In genomic region chr19:48470281-48470680, GRCh38 we compare ENCODE assay signal across 9 cellular contexts. TPM values are rescaled to one million over a fixed set of nuclear protein-coding genes. Genes with fewer than 3 reads are reported as not detected.
DNase-seq lines count a peak whose midpoint lies in the region; ATAC-seq, FAIRE-seq and TF ChIP-seq lines count a peak whose summit lies in the region.
"Had no signal": no experiment of that assay in that cellular context is flagged by ENCODE, and none has a peak within 500 bp of the region (broad histone marks: within the 10 kb centered on the region; RNA-seq: fewer than 3 reads in every experiment).

No MANE protein-coding gene starts in this region.

- H3K36me3 ChIP-seq in HAP-1 (replicated peaks) (peaks cover 53% of the 10 kb centered on the region), hepatocyte (replicated peaks; ENCODE audit: insufficient read depth, low read depth) (no peaks in the 10 kb centered on the region), small intestine (ENCODE audit: control insufficient read depth in 2 of 2, insufficient read depth in 2 of 2, low read length in 2 of 2) (peaks cover 8 to 25% of the 10 kb centered on the region in 2 donors)

- H3K9me3 ChIP-seq in HAP-1 = no peaks in the 10 kb centered on the region
- no peaks in the 10 kb centered on the region for H3K9me3 ChIP-seq in hepatocyte (ENCODE audit: low read depth)
- H3K9me3 ChIP-seq in small intestine (ENCODE audit: control insufficient read depth, low read depth) = no peaks in the 10 kb centered on the region

- intact Hi-C loops in activated CD4-positive, alpha-beta memory T cell treated with anti-CD3 and anti-CD28 coated beads for 36 hours (cut with micrococcal nuclease) = no loop called here

- H3K4me2 ChIP-seq in hepatocyte = peak overlapping the region; percentile 95

- no peak for FAIRE-seq in small intestine (lab: Jason Lieb, UNC)

- H3K79me2 ChIP-seq in hepatocyte = peaks cover 24% of the 10 kb centered on the region

- no peak overlapping the region for H2AFZ ChIP-seq in hepatocyte

- ATAC-seq in HG03432 (IDR thresholded peaks at IDR 0.05; ENCODE audit: unreplicated experiment) = no peak

- H3K4me1 ChIP-seq in HAP-1 = peaks cover 3% of the 10 kb centered on the region
- peaks cover 11% of the 10 kb centered on the region for H3K4me1 ChIP-seq in hepatocyte (ENCODE audit: insufficient read depth)
- peaks cover 4 to 8% of the 10 kb centered on the region in 2 donors for H3K4me1 ChIP-seq in small intestine (ENCODE audit: control insufficient read depth in 2 of 2, insufficient read depth in 1 of 2, low read depth in 1 of 2, low read length in 1 of 2)

- POLR2A ChIA-PET in activated CD4-positive, alpha-beta memory T cell treated with anti-CD3 and anti-CD28 coated beads for 36 hours (lab: Charles Lee) = interaction anchor here (0.7 kb wide), 2 partner anchors 11 to 107 kb away, joined by 3 read pairs; no protein-coding TSS in a partner anchor

- peaks cover 13% of the 10 kb centered on the region for H3K36me3 Mint-ChIP-seq in activated CD4-positive, alpha-beta memory T cell treated with anti-CD3 and anti-CD28 coated beads for 36 hours

- H3K4me3 ChIP-seq in HAP-1 (peak overlapping the region; percentile 93), hepatocyte (peak overlapping the region; percentile 33), small intestine (ENCODE audit: low read depth in 1 of 2, low read length in 2 of 2) (peak overlapping the region; percentile 81 to 90)

- H3K27me3 ChIP-seq in HAP-1 (ENCODE audit: low read depth) = no peaks in the 10 kb centered on the region
- H3K27me3 ChIP-seq in hepatocyte = no peaks in the 10 kb centered on the region
- H3K27me3 ChIP-seq in small intestine (ENCODE audit: control insufficient read depth in 2 of 2, insufficient read depth in 2 of 2, low read length in 2 of 2) = no peaks in the 10 kb centered on the region

- peak overlapping the region; percentile 45 for H3K27ac Mint-ChIP-seq in activated CD4-positive, alpha-beta memory T cell treated with anti-CD3 and anti-CD28 coated beads for 36 hours

- no peaks in the 10 kb centered on the region for H3K9me2 ChIP-seq in hepatocyte (replicated peaks; ENCODE audit: insufficient read depth)

- DNase-seq in HAP-1 (ENCODE audit: low spot score in 2 of 2) (no peak), hepatocyte (ENCODE audit: low spot score) (no peak), small intestine (no peak), NCI-H1092 treated with DMSO at 0.1 percent for 48 hours (lab: John Stamatoyannopoulos, UW) (no peak), iPS-NIHi11 (ENCODE audit: low spot score) (no peak), NCI-H187 (lab: John Stamatoyannopoulos, UW) (no peak)
- DNase-seq in activated CD4-positive, alpha-beta memory T cell treated with anti-CD3 and anti-CD28 coated beads for 36 hours = no peak
- DNase-seq: SIG-M5 had no signal

- H4K20me1 ChIP-seq in hepatocyte (ENCODE audit: insufficient read depth, poor library complexity, severe bottlenecking) = peaks cover 37% of the 10 kb centered on the region

- H3K9me3 Mint-ChIP-seq in activated CD4-positive, alpha-beta memory T cell treated with anti-CD3 and anti-CD28 coated beads for 36 hours = no peaks in the 10 kb centered on the region

- H3K4me3 Mint-ChIP-seq in activated CD4-positive, alpha-beta memory T cell treated with anti-CD3 and anti-CD28 coated beads for 36 hours = peak overlapping the region; percentile 83

- no peak for TF ChIP-seq CTCF in hepatocyte (IDR thresholded peaks at IDR 0.05; ENCODE audit: poor library complexity)

- CTCF ChIA-PET in activated CD4-positive, alpha-beta memory T cell treated with anti-CD3 and anti-CD28 coated beads for 36 hours (lab: Charles Lee) = interaction anchor here (0.6 to 1.9 kb wide), 4 partner anchors 19 to 119 kb away, joined by 3 to 10 read pairs (median 4); no protein-coding TSS in a partner anchor

- peaks cover 19% of the 10 kb centered on the region for H3K4me1 Mint-ChIP-seq in activated CD4-positive, alpha-beta memory T cell treated with anti-CD3 and anti-CD28 coated beads for 36 hours (ENCODE audit: low read depth)

- no peaks in the 10 kb centered on the region for H3K27me3 Mint-ChIP-seq in activated CD4-positive, alpha-beta memory T cell treated with anti-CD3 and anti-CD28 coated beads for 36 hours

- H3K27ac ChIP-seq in hepatocyte (no peak overlapping the region), small intestine (ENCODE audit: low read depth in 1 of 2, low read length in 1 of 2) (no peak overlapping the region)

- WGBS in hepatocyte (ENCODE audit: low lambda C conversion rate, missing lambda C conversion rate) = 76% methylated on average over 15 of the region's 15 CpGs
- 40 to 65% (median 63%) methylated on average over 15 of the region's 15 CpGs for WGBS in small intestine, 3 donors

- in situ Hi-C loops in HAP-1 (cut with MboI; ENCODE audit: low sequenced_read_pairs) = no loop called here

RNA-seq across cellular contexts. Expression of gene CYTH2, which starts 1.1 kb away (rescaled TPM):
- total RNA-seq in activated CD4-positive, alpha-beta memory T cell treated with anti-CD3 and anti-CD28 coated beads for 36 hours = 10 to 100 TPM; 31.5 to 33.6 TPM
- total RNA-seq in hepatocyte = 63.1 and 69.6 TPM in 2 replicates
- 80.1 and 106 TPM in 2 replicates for polyA plus RNA-seq in hepatocyte
- polyA plus RNA-seq in small intestine = 10 to 100 TPM; 44.3 to 55.1 (median 54.6) TPM

RNA-seq across cellular contexts. Expression of gene KCNJ14, which starts 14.9 kb away (rescaled TPM):
- 1 to 10 TPM; 1.2 TPM for total RNA-seq in activated CD4-positive, alpha-beta memory T cell treated with anti-CD3 and anti-CD28 coated beads for 36 hours
- total RNA-seq in hepatocyte = 0.12 and 0.70 TPM in 2 replicates
- polyA plus RNA-seq in hepatocyte = 0.32 and 1.1 TPM in 2 replicates
- under 1 TPM; 0.22 to 0.43 (median 0.27) TPM for polyA plus RNA-seq in small intestine

RNA-seq across cellular contexts. Expression of gene GRWD1, which starts 24.5 kb away (rescaled TPM):
- total RNA-seq in activated CD4-positive, alpha-beta memory T cell treated with anti-CD3 and anti-CD28 coated beads for 36 hours = 10 to 100 TPM; 38.8 to 45.3 TPM
- 25.2 and 25.9 TPM in 2 replicates for total RNA-seq in hepatocyte
- polyA plus RNA-seq in hepatocyte = 33.1 and 36.6 TPM in 2 replicates
- 10 to 100 TPM in 1 of 3 donors, 1 to 10 TPM in 2; 5.6 to 18.4 (median 7.3) TPM for polyA plus RNA-seq in small intestine

RNA-seq across cellular contexts. Expression of gene LMTK3, which starts 41.4 kb away (rescaled TPM):
- total RNA-seq in activated CD4-positive, alpha-beta memory T cell treated with anti-CD3 and anti-CD28 coated beads for 36 hours = 1 to 10 TPM; 3.6 to 3.8 TPM
- total RNA-seq in hepatocyte = 2.1 and 3.7 TPM in 2 replicates
- 1.3 and 2.1 TPM in 2 replicates for polyA plus RNA-seq in hepatocyte
- polyA plus RNA-seq in small intestine = 1 to 10 TPM; 3.6 to 7.3 (median 6.9) TPM

Comparison
In these comparisons a context has a peak if more than half of its experiments do, and no peak if none do; other contexts are left out.
1. H3K4me3 ChIP-seq: peak in every context shown above with its lines; median percentile 93 in HAP-1; 86 in small intestine; 33 in hepatocyte.